14 cellular contexts compared by ENCODE assay signal in genomic region chr17:57782051-57782490, GRCh38. TPM values are rescaled to one million over a fixed set of nuclear protein-coding genes. Genes with fewer than 3 reads are reported as not detected.
DNase-seq lines count a peak whose midpoint lies in the region; ATAC-seq, FAIRE-seq and TF ChIP-seq lines count a peak whose summit lies in the region.
"Had no signal": no experiment of that assay in that cellular context is flagged by ENCODE, and none has a peak within 500 bp of the region (broad histone marks: within the 10 kb centered on the region; RNA-seq: fewer than 3 reads in every experiment).

No MANE protein-coding gene starts in this region.

- H3K18ac ChIP-seq in H1 (ENCODE audit: extremely low read depth, low read length), result no peak overlapping the region
- H3K18ac ChIP-seq in trophoblast cell (ENCODE audit: low read length), result peak overlapping the region; percentile 65

- H3K4ac ChIP-seq in H1 (replicated peaks; ENCODE audit: insufficient read length, low read depth, low read length) (no peak overlapping the region), trophoblast cell (ENCODE audit: low read depth, low read length) (no peak overlapping the region)

- H2BK5ac ChIP-seq in H1 (ENCODE audit: low read depth, low read length), result no peak overlapping the region
- H2BK5ac ChIP-seq in trophoblast cell (ENCODE audit: low read depth, low read length, poor library complexity), result peak overlapping the region; percentile 45

- H3K56ac ChIP-seq in H1 (replicated peaks; ENCODE audit: insufficient read length, low read depth, low read length), result no peak overlapping the region

- H3K23ac ChIP-seq in H1 (ENCODE audit: insufficient read length) (no peak overlapping the region), trophoblast cell (ENCODE audit: low read length) (no peak overlapping the region)

- no peaks in the 10 kb centered on the region for H3K9me3 ChIP-seq in HEK293 (ENCODE audit: control insufficient read depth, insufficient read depth, low read depth, low read length)
- no peaks in the 10 kb centered on the region for H3K9me3 ChIP-seq in H1 (ENCODE audit: insufficient read depth in 2 of 2, low read depth in 1 of 2, low read length in 1 of 2)
- no peaks in the 10 kb centered on the region for H3K9me3 ChIP-seq in trophoblast cell (ENCODE audit: insufficient read depth, low read depth, low read length)
- H3K9me3 ChIP-seq: HAP-1 had no signal

- no peak overlapping the region; the same call in 1 of the 2 replicates for H2BK15ac ChIP-seq in H1 (ENCODE audit: low read length)

- H3K23me2 ChIP-seq in H1 (ENCODE audit: low read depth, low read length), result no peaks in the 10 kb centered on the region

- POLR2A ChIA-PET in HEK293 (lab: Yijun Ruan, JAX) (no interaction called here), H1 (lab: Charles Lee; ENCODE audit: partially characterized antibody) (no interaction called here)

- H3K79me1 ChIP-seq in H1 (ENCODE audit: low read depth, low read length), result no peaks in the 10 kb centered on the region
- H3K79me1 ChIP-seq in trophoblast cell (ENCODE audit: low read length), result peaks cover 11% of the 10 kb centered on the region

- H2BK20ac ChIP-seq in H1 (ENCODE audit: low read length), result 0 out of 2 replicates have a peak overlapping the region, but pooled peaks have one; percentile 64

- H3K27me3 ChIP-seq in H1 (replicated peaks in 1 of 4; ENCODE audit: control insufficient read depth in 3 of 4, extremely low read depth in 1 of 4, insufficient read depth in 3 of 4, low read length in 3 of 4), result peaks cover 0 to 13% (median 7%) of the 10 kb centered on the region in 4 experiments; a peak in 6 of 7 replicates
- no peaks in the 10 kb centered on the region for H3K27me3 ChIP-seq in trophoblast cell (ENCODE audit: insufficient read depth, low read length)

- WGBS in H1 (ENCODE audit: extremely low coverage in 1 of 2, insufficient coverage in 1 of 2, insufficient read length in 1 of 2, insufficient replicate concordance in 2 of 2, low coverage in 1 of 2, low lambda C conversion rate in 2 of 2, missing lambda C conversion rate in 1 of 2), 2 experiments, result 59% methylated on average over 7 of the region's 8 CpGs; no CpG with 5 or more reads in 1 of the 2 experiments
- WGBS in trophoblast cell (ENCODE audit: extremely low coverage, insufficient coverage, insufficient read length), result no CpG with 5 or more reads among the region's 8 CpGs

- no peak overlapping the region for H4K5ac ChIP-seq in H1 (ENCODE audit: insufficient read length, low read depth, low read length)

- H4K91ac ChIP-seq in H1 (replicated peaks; ENCODE audit: insufficient read length, low read length) (no peak overlapping the region), trophoblast cell (ENCODE audit: low read depth, low read length) (peak overlapping the region; percentile 78)

- no peak for TF ChIP-seq POLR2A in H1 (IDR thresholded peaks at IDR 0.05; ENCODE audit: control extremely low read depth in 1 of 2, low read depth in 2 of 2, low read length in 2 of 2)

- no peak overlapping the region for H2BK120ac ChIP-seq in H1 (replicated peaks; ENCODE audit: low read depth, low read length)
- peak overlapping the region; percentile 48 for H2BK120ac ChIP-seq in trophoblast cell (ENCODE audit: insufficient read depth, low read length, poor library complexity)

- H4K20me1 ChIP-seq in H1 (replicated peaks in 1 of 2; ENCODE audit: control insufficient read depth in 1 of 2, insufficient read depth in 2 of 2, low read length in 2 of 2), result no peaks in the 10 kb centered on the region

- H3K4me1 ChIP-seq in HEK293 (ENCODE audit: control insufficient read depth, insufficient read depth, low read length), result peaks cover 3% of the 10 kb centered on the region; the same call in 1 of the 2 replicates
- peaks cover 5 to 12% (median 8%) of the 10 kb centered on the region in 4 experiments; a peak in 6 of 7 replicates for H3K4me1 ChIP-seq in H1 (replicated peaks in 1 of 4; ENCODE audit: control insufficient read depth in 3 of 4, insufficient read depth in 4 of 4, low read length in 3 of 4)
- H3K4me1 ChIP-seq in trophoblast cell (ENCODE audit: control insufficient read depth in 1 of 2, insufficient read depth in 2 of 2, low read length in 2 of 2), result peaks cover 7 to 10% of the 10 kb centered on the region in 2 experiments

- H3K9ac ChIP-seq in H1 (replicated peaks in 1 of 4; ENCODE audit: extremely low read depth in 1 of 4, low read depth in 3 of 4, low read length in 3 of 4), result no peak overlapping the region
- H3K9ac ChIP-seq in trophoblast cell (ENCODE audit: low read length), result no peak overlapping the region

- H4K8ac ChIP-seq in H1 (ENCODE audit: extremely low read depth, insufficient read depth, low read length), result no peak overlapping the region
- H4K8ac ChIP-seq in trophoblast cell (ENCODE audit: low read depth, low read length), result peak overlapping the region; percentile 33

- no peak overlapping the region for H3K4me3 ChIP-seq in HEK293 (ENCODE audit: low read depth, low read length)
- no peak overlapping the region for H3K4me3 ChIP-seq in H1 (ENCODE audit: extremely low read depth in 1 of 4, insufficient read depth in 2 of 4, low read depth in 3 of 4, low read length in 4 of 4)
- H3K4me3 ChIP-seq in trophoblast cell (ENCODE audit: low read depth, low read length), result no peak overlapping the region
- H3K4me3 ChIP-seq: HAP-1, hepatocyte had no signal

- no peaks in the 10 kb centered on the region for H3K36me3 ChIP-seq in HEK293 (ENCODE audit: control insufficient read depth in 2 of 2, insufficient read depth in 1 of 2, low read length in 2 of 2)
- no peaks in the 10 kb centered on the region for H3K36me3 ChIP-seq in H1 (ENCODE audit: control insufficient read depth in 2 of 4, insufficient read depth in 4 of 4, low read length in 3 of 4)
- H3K36me3 ChIP-seq in trophoblast cell (ENCODE audit: control insufficient read depth in 1 of 2, insufficient read depth in 2 of 2, low read length in 2 of 2), result no peaks in the 10 kb centered on the region
- H3K36me3 ChIP-seq: HAP-1 had no signal

- TF ChIP-seq EP300 in H1 (IDR thresholded peaks at IDR 0.05; ENCODE audit: borderline replicate concordance in 1 of 2, low read depth in 2 of 2, low read length in 2 of 2), result no peak

- no peak overlapping the region for H2AK5ac ChIP-seq in H1 (ENCODE audit: low read depth, low read length)
- peak overlapping the region; percentile 81 for H2AK5ac ChIP-seq in trophoblast cell (ENCODE audit: low read length)

- CTCF ChIA-PET in HEK293 (lab: Yijun Ruan, JAX), result interaction anchor here (0.6 to 4.8 kb wide), 15 partner anchors 12 to 654 kb away, joined by 3 to 162 read pairs (median 7); no protein-coding TSS in a partner anchor
- CTCF ChIA-PET in H1 (lab: Charles Lee; ENCODE audit: partially characterized antibody), result interaction anchor here (0.7 to 5.3 kb wide), 20 partner anchors 9 to 739 kb away, joined by 3 to 69 read pairs (median 8); partner anchors contain the start of gene CCDC182

- DNase-seq in NCI-H1694 treated with DMSO at 0.1 percent for 48 hours (lab: John Stamatoyannopoulos, UW), result peak; percentile 80
- no peak for DNase-seq in H1 (ENCODE audit: low read depth in 1 of 2, low spot score in 2 of 2)
- DNase-seq in trophoblast cell, result no peak
- DNase-seq in AG08395 (ENCODE audit: low spot score), result no peak
- DNase-seq: CD8-positive, alpha-beta memory T cell; NCI-H1092 treated with DMSO at 0.1 percent for 48 hours; NCI-H510A treated with DMSO at 0.1 percent for 48 hours had no signal

- H2BK12ac ChIP-seq in H1 (ENCODE audit: low read depth, low read length) (no peak overlapping the region), trophoblast cell (ENCODE audit: low read length) (peak overlapping the region; percentile 43)

- FAIRE-seq in H1 (lab: Jason Lieb, UNC), result no peak

- TF ChIP-seq RAD21 in H1 (IDR thresholded peaks at IDR 0.05 in 1 of 2, conservative IDR thresholded peaks at IDR 0.05 in 1 of 2; ENCODE audit: low read depth in 2 of 2, low read length in 2 of 2), result no peak

- TF ChIP-seq CTCF in HEK293 (tag by site-specific recombination; IDR thresholded peaks at IDR 0.05), result no peak
- no peak for TF ChIP-seq CTCF in H1 (IDR thresholded peaks at IDR 0.05; ENCODE audit: control extremely low read depth in 1 of 3, insufficient read depth in 1 of 3, low read depth in 1 of 3, low read length in 3 of 3)

- H2AFZ ChIP-seq in H1 (ENCODE audit: low read length), result no peak overlapping the region
- H2AFZ ChIP-seq in trophoblast cell (ENCODE audit: insufficient read depth, low read length, poor library complexity), result peak overlapping the region; percentile 17
- H2AFZ ChIP-seq: hepatocyte had no signal

- H3K4me2 ChIP-seq in H1 (ENCODE audit: insufficient read depth in 1 of 2, low read depth in 2 of 2, low read length in 2 of 2) (no peak overlapping the region), trophoblast cell (ENCODE audit: low read length) (no peak overlapping the region)
- H3K4me2 ChIP-seq: hepatocyte had no signal

- H3K27ac ChIP-seq in HEK293 (ENCODE audit: extremely low read depth, low read depth, low read length) (no peak overlapping the region), H1 (ENCODE audit: low read depth, low read length) (no peak overlapping the region), trophoblast cell (ENCODE audit: low read depth, low read length) (peak overlapping the region; percentile 7)
- H3K27ac ChIP-seq: hepatocyte had no signal

- ATAC-seq in GM19452 (IDR thresholded peaks at IDR 0.05; ENCODE audit: unreplicated experiment) (no peak), HG03095 (IDR thresholded peaks at IDR 0.05; ENCODE audit: unreplicated experiment) (no peak)

- H3K14ac ChIP-seq in H1 (ENCODE audit: insufficient read length) (no peak overlapping the region), trophoblast cell (ENCODE audit: low read length) (peak overlapping the region; percentile 52)

- peak overlapping the region; percentile 6 for H4K12ac ChIP-seq in trophoblast cell (ENCODE audit: low read depth, low read length)

- no peaks in the 10 kb centered on the region for H3K79me2 ChIP-seq in H1 (ENCODE audit: control insufficient read depth in 1 of 2, insufficient read depth in 2 of 2, low read length in 2 of 2)
- no peaks in the 10 kb centered on the region for H3K79me2 ChIP-seq in trophoblast cell (ENCODE audit: control insufficient read depth, insufficient read depth, low read length, poor library complexity)
- H3K79me2 ChIP-seq: hepatocyte had no signal

TF ChIP-seq in HEK293, 187 proteins besides CTCF, POLR2A, EP300 and RAD21 (continues in another document):
- peak; percentile 70 for TF ChIP-seq ZFHX2 (tag by site-specific recombination; conservative IDR thresholded peaks at IDR 0.05)

TF ChIP-seq in H1, 55 proteins besides CTCF, POLR2A, EP300 and RAD21 (continues in another document):
- no peak for TF ChIP-seq CHD1 (IDR thresholded peaks at IDR 0.05; ENCODE audit: low read depth, low read length)

RNA-seq across cellular contexts. Expression of gene CCDC182, which starts 37.0 kb away (rescaled TPM):
- total RNA-seq in H1 (2021; fragmentation: NEBNext Ultra II Directional; extraction: Animal tissue kit (Norgen Biotek cat#: 25700)), result not detected in 2 replicates
- not detected in 2 replicates for polyA plus RNA-seq in H1 (2011; rRNA removed)
- not detected for polyA plus RNA-seq in H1 (2011; cell fraction: cytosol; rRNA removed)
- polyA plus RNA-seq in H1 (2011; cell fraction: nucleus; rRNA removed), result not detected
- polyA plus RNA-seq in H1 (2012, experiment 1 of 2), result not detected in 4 replicates
- polyA plus RNA-seq in H1 (2012, experiment 2 of 2), result not detected
- polyA plus RNA-seq in H1 (2013, experiment 1 of 2), result not detected
- not detected for polyA plus RNA-seq in H1 (2013, experiment 2 of 2)
- polyA minus RNA-seq in H1 (2011; rRNA and poly(A)+ RNA removed), result not detected in 2 replicates
- polyA minus RNA-seq in H1 (2011; cell fraction: cytosol; rRNA and poly(A)+ RNA removed), result not detected
- not detected for polyA minus RNA-seq in H1 (2011; cell fraction: nucleus; rRNA and poly(A)+ RNA removed)
- polyA plus RNA-seq in trophoblast cell (2013), result 0.05 TPM in 1 of 2 replicates, not detected in the other
- total RNA-seq: CD8-positive, alpha-beta memory T cell; hepatocyte; liver; subcutaneous adipose tissue had no signal
- polyA plus RNA-seq: CD8-positive, alpha-beta memory T cell; hepatocyte; liver had no signal
